Comparison of ENCODE assay signal across 1 cellular context in the genomic region with DNA sequence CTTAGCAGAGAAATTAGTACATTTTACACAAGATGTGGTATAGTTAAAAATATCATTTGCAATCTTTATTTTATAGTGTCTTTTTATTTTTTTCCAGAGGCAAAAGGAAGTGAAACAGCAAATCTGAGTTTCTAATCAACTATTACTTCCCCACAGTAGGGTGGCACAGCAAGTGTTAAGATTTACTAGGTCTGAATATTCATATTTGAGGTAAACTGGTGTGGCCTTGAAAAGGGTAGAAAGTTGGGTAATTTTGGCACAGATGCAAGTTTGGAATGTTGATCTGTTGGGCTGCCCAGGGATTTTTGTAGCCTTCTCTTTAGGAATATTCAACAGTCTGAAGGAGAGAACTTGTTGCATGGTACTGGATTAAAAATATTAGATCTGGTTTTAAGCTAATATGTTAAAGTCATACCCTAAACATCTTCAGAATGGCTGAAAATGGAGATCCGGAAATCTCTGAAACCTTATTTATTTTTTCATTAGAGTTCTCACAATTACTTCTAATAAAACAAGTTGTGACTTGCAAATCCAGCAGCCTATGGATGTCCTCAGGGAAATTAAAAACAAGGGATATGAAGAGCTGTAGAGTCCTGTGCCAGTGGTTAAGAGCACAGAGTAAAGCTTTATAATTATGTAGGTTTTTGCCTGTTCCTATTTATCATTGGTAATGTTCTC.
TF ChIP-seq lines count a peak whose summit lies in the region.

No MANE protein-coding gene starts in this region.

TF ChIP-seq in GM12878, 131 proteins besides CTCF, POLR2A, EP300 and RAD21 (continued from another document):
- TF ChIP-seq, protein P1, sequence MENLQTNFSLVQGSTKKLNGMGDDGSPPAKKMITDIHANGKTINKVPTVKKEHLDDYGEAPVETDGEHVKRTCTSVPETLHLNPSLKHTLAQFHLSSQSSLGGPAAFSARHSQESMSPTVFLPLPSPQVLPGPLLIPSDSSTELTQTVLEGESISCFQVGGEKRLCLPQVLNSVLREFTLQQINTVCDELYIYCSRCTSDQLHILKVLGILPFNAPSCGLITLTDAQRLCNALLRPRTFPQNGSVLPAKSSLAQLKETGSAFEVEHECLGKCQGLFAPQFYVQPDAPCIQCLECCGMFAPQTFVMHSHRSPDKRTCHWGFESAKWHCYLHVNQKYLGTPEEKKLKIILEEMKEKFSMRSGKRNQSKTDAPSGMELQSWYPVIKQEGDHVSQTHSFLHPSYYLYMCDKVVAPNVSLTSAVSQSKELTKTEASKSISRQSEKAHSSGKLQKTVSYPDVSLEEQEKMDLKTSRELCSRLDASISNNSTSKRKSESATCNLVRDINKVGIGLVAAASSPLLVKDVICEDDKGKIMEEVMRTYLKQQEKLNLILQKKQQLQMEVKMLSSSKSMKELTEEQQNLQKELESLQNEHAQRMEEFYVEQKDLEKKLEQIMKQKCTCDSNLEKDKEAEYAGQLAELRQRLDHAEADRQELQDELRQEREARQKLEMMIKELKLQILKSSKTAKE (IDR thresholded peaks at IDR 0.05; ENCODE audit: low read depth, poor library complexity, severe bottlenecking) = no peak
- TF ChIP-seq SPI1 (IDR thresholded peaks at IDR 0.05; ENCODE audit: borderline replicate concordance, insufficient read depth, low read depth, low read length) = peak; percentile 74
- peak in 1 of 2 experiments; percentile 39; a peak in 1 of 4 replicates for TF ChIP-seq ETV6 (conservative IDR thresholded peaks at IDR 0.05 in 1 of 2, IDR thresholded peaks at IDR 0.05 in 1 of 2; ENCODE audit: borderline replicate concordance in 1 of 2, low read depth in 1 of 2)
- TF ChIP-seq IKZF1 (conservative IDR thresholded peaks at IDR 0.05) = peak; percentile 25; the same call in 1 of the 2 replicates
- TF ChIP-seq E2F4 (IDR thresholded peaks at IDR 0.05; ENCODE audit: low read depth, low read length) = no peak
- TF ChIP-seq ZNF384 (IDR thresholded peaks at IDR 0.05; ENCODE audit: borderline replicate concordance, low read depth, low read length) = peak; percentile 79
- TF ChIP-seq RELB (IDR thresholded peaks at IDR 0.05; ENCODE audit: low read depth) = 0 out of 2 replicates have a peak, but pooled peaks have one; percentile 2
- TF ChIP-seq CREB1 (IDR thresholded peaks at IDR 0.05; ENCODE audit: low read depth) = no peak
- TF ChIP-seq, protein P2, sequence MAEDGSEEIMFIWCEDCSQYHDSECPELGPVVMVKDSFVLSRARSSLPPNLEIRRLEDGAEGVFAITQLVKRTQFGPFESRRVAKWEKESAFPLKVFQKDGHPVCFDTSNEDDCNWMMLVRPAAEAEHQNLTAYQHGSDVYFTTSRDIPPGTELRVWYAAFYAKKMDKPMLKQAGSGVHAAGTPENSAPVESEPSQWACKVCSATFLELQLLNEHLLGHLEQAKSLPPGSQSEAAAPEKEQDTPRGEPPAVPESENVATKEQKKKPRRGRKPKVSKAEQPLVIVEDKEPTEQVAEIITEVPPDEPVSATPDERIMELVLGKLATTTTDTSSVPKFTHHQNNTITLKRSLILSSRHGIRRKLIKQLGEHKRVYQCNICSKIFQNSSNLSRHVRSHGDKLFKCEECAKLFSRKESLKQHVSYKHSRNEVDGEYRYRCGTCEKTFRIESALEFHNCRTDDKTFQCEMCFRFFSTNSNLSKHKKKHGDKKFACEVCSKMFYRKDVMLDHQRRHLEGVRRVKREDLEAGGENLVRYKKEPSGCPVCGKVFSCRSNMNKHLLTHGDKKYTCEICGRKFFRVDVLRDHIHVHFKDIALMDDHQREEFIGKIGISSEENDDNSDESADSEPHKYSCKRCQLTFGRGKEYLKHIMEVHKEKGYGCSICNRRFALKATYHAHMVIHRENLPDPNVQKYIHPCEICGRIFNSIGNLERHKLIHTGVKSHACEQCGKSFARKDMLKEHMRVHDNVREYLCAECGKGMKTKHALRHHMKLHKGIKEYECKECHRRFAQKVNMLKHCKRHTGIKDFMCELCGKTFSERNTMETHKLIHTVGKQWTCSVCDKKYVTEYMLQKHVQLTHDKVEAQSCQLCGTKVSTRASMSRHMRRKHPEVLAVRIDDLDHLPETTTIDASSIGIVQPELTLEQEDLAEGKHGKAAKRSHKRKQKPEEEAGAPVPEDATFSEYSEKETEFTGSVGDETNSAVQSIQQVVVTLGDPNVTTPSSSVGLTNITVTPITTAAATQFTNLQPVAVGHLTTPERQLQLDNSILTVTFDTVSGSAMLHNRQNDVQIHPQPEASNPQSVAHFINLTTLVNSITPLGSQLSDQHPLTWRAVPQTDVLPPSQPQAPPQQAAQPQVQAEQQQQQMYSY (CRISPR knock-in tag; IDR thresholded peaks at IDR 0.05) = no peak
- TF ChIP-seq NFIC (IDR thresholded peaks at IDR 0.05; ENCODE audit: low read depth, low read length) = no peak; the same call in 1 of the 2 replicates
